19 cellular contexts compared by ENCODE assay signal in the genomic region with DNA sequence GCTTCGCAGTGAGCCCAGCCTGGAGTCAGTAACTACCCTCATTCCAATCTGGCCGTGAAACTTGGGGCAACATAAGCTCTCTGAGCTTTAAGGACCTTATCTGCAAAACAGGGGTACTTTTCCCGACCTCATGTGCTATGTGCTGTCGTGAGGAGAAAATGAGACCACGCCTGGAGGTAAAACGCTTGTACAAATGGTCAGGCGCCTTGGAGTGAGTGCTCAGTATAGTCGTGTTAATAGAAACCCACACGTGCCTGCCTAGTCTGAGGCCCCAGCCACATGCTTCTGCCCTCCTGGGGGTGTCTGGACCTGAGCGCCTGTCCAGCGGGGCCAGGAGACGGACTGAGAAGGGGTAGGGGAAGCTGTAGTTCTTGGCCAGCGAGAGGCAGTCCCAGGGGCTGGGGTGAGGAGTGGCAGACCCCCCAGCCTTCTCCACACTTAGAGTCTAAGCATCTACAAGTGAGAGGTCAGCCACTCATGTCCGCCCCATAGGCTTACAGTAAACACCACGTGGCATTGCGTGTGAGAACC. TPM values are rescaled to one million over a fixed set of nuclear protein-coding genes. Genes with fewer than 3 reads are reported as not detected.
DNase-seq lines count a peak whose midpoint lies in the region; ATAC-seq, FAIRE-seq and TF ChIP-seq lines count a peak whose summit lies in the region.
"Had no signal": no experiment of that assay in that cellular context is flagged by ENCODE, and none has a peak within 500 bp of the region (broad histone marks: within the 10 kb centered on the region; RNA-seq: fewer than 3 reads in every experiment).

No MANE protein-coding gene starts in this region.

- no peak overlapping the region for H2BK120ac ChIP-seq in neuronal stem cell (ENCODE audit: low read depth, low read length)

- peaks cover 5% of the 10 kb centered on the region for H3K4me1 Mint-ChIP-seq in T-helper 2 cell treated with Interferon-gamma antibody and Interleukin-4, amounts not matched to agents 5 μg/mL and 100 μg/mL, for 36 hours (ENCODE audit: low read depth)
- no peaks in the 10 kb centered on the region for H3K4me1 Mint-ChIP-seq in astrocyte (ENCODE audit: low read depth, unreplicated experiment)

- in situ Hi-C loops in G401 (cut with HindIII; ENCODE audit: low sequenced_read_pairs): loop anchor here (5.0 kb wide), 1 partner anchor 101 kb away; no protein-coding TSS in a partner anchor

- TF ChIP-seq POLR2A in body of pancreas (IDR thresholded peaks at IDR 0.05): no peak

- FAIRE-seq in astrocyte (lab: Jason Lieb, UNC): no peak
- FAIRE-seq: kidney had no signal

- TF ChIP-seq CTCF in astrocyte (IDR thresholded peaks at IDR 0.05; ENCODE audit: insufficient read depth, low read depth, low read length): no peak
- TF ChIP-seq CTCF in body of pancreas (IDR thresholded peaks at IDR 0.05): no peak

- no peak overlapping the region for H2AFZ ChIP-seq in astrocyte (ENCODE audit: low read depth, low read length)
- H2AFZ ChIP-seq in neuronal stem cell (ENCODE audit: low read length): peak overlapping the region; percentile 91

- no peaks in the 10 kb centered on the region for H3K9me3 Mint-ChIP-seq in T-helper 2 cell treated with Interferon-gamma antibody and Interleukin-4, amounts not matched to agents 5 μg/mL and 100 μg/mL, for 36 hours
- H3K9me3 Mint-ChIP-seq in astrocyte (ENCODE audit: unreplicated experiment): no peaks in the 10 kb centered on the region

- H3K27me3 Mint-ChIP-seq in T-helper 2 cell treated with Interferon-gamma antibody and Interleukin-4, amounts not matched to agents 5 μg/mL and 100 μg/mL, for 36 hours (ENCODE audit: low read depth): peaks cover 34% of the 10 kb centered on the region
- H3K27me3 Mint-ChIP-seq in astrocyte (ENCODE audit: low read depth, unreplicated experiment): peaks cover 44% of the 10 kb centered on the region

- H3K18ac ChIP-seq in neuronal stem cell (ENCODE audit: low read length): peak overlapping the region; percentile 20

- no peaks in the 10 kb centered on the region for H4K20me1 ChIP-seq in astrocyte (ENCODE audit: insufficient read depth, low read length)

- H2BK12ac ChIP-seq in neuronal stem cell (ENCODE audit: low read length): no peak overlapping the region

- H3K36me3 ChIP-seq in HUES64 (ENCODE audit: insufficient read depth, low read length): no peaks in the 10 kb centered on the region
- H3K36me3 ChIP-seq in astrocyte (ENCODE audit: insufficient read depth, low read length): no peaks in the 10 kb centered on the region
- H3K36me3 ChIP-seq in neuronal stem cell (replicated peaks in 1 of 2; ENCODE audit: control insufficient read depth in 2 of 2, insufficient read depth in 2 of 2, low read length in 2 of 2): no peaks in the 10 kb centered on the region
- H3K36me3 ChIP-seq in body of pancreas (replicated peaks in 1 of 2; ENCODE audit: insufficient read depth in 1 of 2, low read depth in 2 of 2): no peaks in the 10 kb centered on the region
- H3K36me3 ChIP-seq: ascending aorta, heart right ventricle had no signal

- no peak overlapping the region for H4K91ac ChIP-seq in neuronal stem cell (ENCODE audit: low read depth, low read length, poor library complexity)

- H3K79me2 ChIP-seq in astrocyte (ENCODE audit: insufficient read depth, low read length): no peaks in the 10 kb centered on the region

- 51% methylated on average over 14 of the region's 16 CpGs for WGBS in HUES64
- no CpG with 5 or more reads among the region's 16 CpGs for WGBS in neuronal stem cell (ENCODE audit: extremely low coverage in 2 of 2, insufficient read length in 2 of 2, insufficient replicate concordance in 1 of 2), 2 donors
- 43 to 76% methylated on average over 5 to 16 of the region's 16 CpGs for WGBS in body of pancreas, 2 donors

- peak overlapping the region; percentile 23 for H2AK5ac ChIP-seq in neuronal stem cell (ENCODE audit: low read depth, low read length)

- H2BK5ac ChIP-seq in neuronal stem cell (ENCODE audit: low read length): no peak overlapping the region

- H3K23ac ChIP-seq in neuronal stem cell (ENCODE audit: low read depth, low read length, poor library complexity): peak overlapping the region; percentile 49

- H3K27ac ChIP-seq in HUES64 (ENCODE audit: low read depth, low read length) (no peak overlapping the region), astrocyte (ENCODE audit: low read depth, low read length) (no peak overlapping the region), neuronal stem cell (replicated peaks; ENCODE audit: low read length) (no peak overlapping the region), body of pancreas (no peak overlapping the region)
- H3K27ac ChIP-seq: ascending aorta, heart right ventricle, RWPE1 had no signal

- intact Hi-C loops in body of pancreas (cut with DNase I): no loop called here

- no peaks in the 10 kb centered on the region for H3K79me1 ChIP-seq in neuronal stem cell (ENCODE audit: low read depth, low read length)

- peak overlapping the region; percentile 15 for H3K14ac ChIP-seq in neuronal stem cell (ENCODE audit: low read length)

- no peak overlapping the region for H4K8ac ChIP-seq in neuronal stem cell (ENCODE audit: low read depth, low read length)

- H3K4me2 ChIP-seq in astrocyte (ENCODE audit: low read length): peak overlapping the region; percentile 87
- H3K4me2 ChIP-seq in neuronal stem cell (ENCODE audit: insufficient read depth, low read length, poor library complexity, severe bottlenecking): no peak overlapping the region

- peak overlapping the region; percentile 22; the same call in 1 of the 2 replicates for H3K4me3 ChIP-seq in HUES64 (ENCODE audit: low read length)
- H3K4me3 ChIP-seq in astrocyte (ENCODE audit: insufficient read depth, low read depth, low read length): no peak overlapping the region
- no peak overlapping the region for H3K4me3 ChIP-seq in neuronal stem cell (ENCODE audit: low read length in 2 of 2)
- no peak overlapping the region for H3K4me3 ChIP-seq in body of pancreas

- H3K4me1 ChIP-seq in HUES64 (ENCODE audit: insufficient read depth, low read length) (peaks cover 7% of the 10 kb centered on the region), astrocyte (ENCODE audit: insufficient read depth, low read length) (peaks cover 7% of the 10 kb centered on the region), neuronal stem cell (ENCODE audit: control insufficient read depth in 2 of 2, insufficient read depth in 1 of 2, low read depth in 1 of 2, low read length in 2 of 2) (peaks cover 14 to 17% of the 10 kb centered on the region in 2 donors), body of pancreas (peaks cover 32% of the 10 kb centered on the region)

- H3K9me3 ChIP-seq in HUES64 (ENCODE audit: insufficient read depth, low read depth, low read length) (no peaks in the 10 kb centered on the region), astrocyte (ENCODE audit: insufficient read depth, low read depth, low read length) (no peaks in the 10 kb centered on the region), neuronal stem cell (replicated peaks in 1 of 2; ENCODE audit: control insufficient read depth in 2 of 2, insufficient read depth in 1 of 2, low read depth in 1 of 2, low read length in 2 of 2) (no peaks in the 10 kb centered on the region), body of pancreas (no peaks in the 10 kb centered on the region)
- H3K9me3 ChIP-seq: ascending aorta, heart right ventricle had no signal

- peaks cover 68% of the 10 kb centered on the region for H3K27me3 ChIP-seq in HUES64 (ENCODE audit: insufficient read depth, low read length)
- peaks cover 23% of the 10 kb centered on the region for H3K27me3 ChIP-seq in astrocyte (ENCODE audit: insufficient read depth, low read length)
- peaks cover 0 to 46% (median 25%) of the 10 kb centered on the region in 3 experiments for H3K27me3 ChIP-seq in neuronal stem cell (ENCODE audit: control insufficient read depth in 3 of 3, insufficient read depth in 3 of 3, low read depth in 1 of 3, low read length in 3 of 3)
- H3K27me3 ChIP-seq in body of pancreas: no peaks in the 10 kb centered on the region
- H3K27me3 ChIP-seq: ascending aorta had no signal

- H3K4ac ChIP-seq in neuronal stem cell (ENCODE audit: low read length): no peak overlapping the region

- H3K4me3 Mint-ChIP-seq in T-helper 2 cell treated with Interferon-gamma antibody and Interleukin-4, amounts not matched to agents 5 μg/mL and 100 μg/mL, for 36 hours: peak overlapping the region; percentile 18
- no peak overlapping the region for H3K4me3 Mint-ChIP-seq in astrocyte (ENCODE audit: unreplicated experiment)

- no peaks in the 10 kb centered on the region for H3K36me3 Mint-ChIP-seq in T-helper 2 cell treated with Interferon-gamma antibody and Interleukin-4, amounts not matched to agents 5 μg/mL and 100 μg/mL, for 36 hours (ENCODE audit: low read depth)
- peaks cover 1% of the 10 kb centered on the region for H3K36me3 Mint-ChIP-seq in astrocyte (ENCODE audit: low read depth, unreplicated experiment)

- DNase-seq in T-helper 2 cell treated with Interferon-gamma antibody and Interleukin-4, amounts not matched to agents 5 μg/mL and 100 μg/mL, for 36 hours (ENCODE audit: low spot score): no peak
- DNase-seq in T-helper 2 cell (no peak), astrocyte (ENCODE audit: low read depth) (no peak), neuronal stem cell (ENCODE audit: low spot score) (no peak), kidney glomerular epithelial cell (lab: John Stamatoyannopoulos, UW) (no peak), G401 (ENCODE audit: low spot score) (no peak), body of pancreas (no peak)

- no peak overlapping the region for H3K9ac ChIP-seq in HUES64 (ENCODE audit: low read depth, low read length)
- no peak overlapping the region for H3K9ac ChIP-seq in astrocyte (ENCODE audit: low read length)
- H3K9ac ChIP-seq in neuronal stem cell (ENCODE audit: low read depth, low read length, poor library complexity): no peak overlapping the region

- no peak overlapping the region for H2BK15ac ChIP-seq in neuronal stem cell (ENCODE audit: low read length)

- H3K27ac Mint-ChIP-seq in T-helper 2 cell treated with Interferon-gamma antibody and Interleukin-4, amounts not matched to agents 5 μg/mL and 100 μg/mL, for 36 hours: no peak overlapping the region
- H3K27ac Mint-ChIP-seq in astrocyte (ENCODE audit: unreplicated experiment): peak overlapping the region; percentile 69
- H3K27ac Mint-ChIP-seq: progenitor cell of endocrine pancreas had no signal

- ATAC-seq in body of pancreas: no peak

RNA-seq across cellular contexts. Expression of gene AQP5, which starts 4.9 kb away (rescaled TPM):
- 1.7 TPM for polyA plus RNA-seq in HUES64 (2013, experiment 1 of 2)
- polyA plus RNA-seq in HUES64 (2013, experiment 2 of 2): 1.5 TPM
- total RNA-seq in astrocyte (not detected in 2 replicates), body of pancreas (1 to 10 TPM; 1.3 to 2.1 TPM)
- 0.39 TPM for polyA plus RNA-seq in neuronal stem cell (2013, experiment 1 of 2)
- 0.58 TPM for polyA plus RNA-seq in neuronal stem cell (2013, experiment 2 of 2)
- not detected in 2 replicates for total RNA-seq in G401 (2014; rRNA removed; shearing (Covaris generic))
- total RNA-seq: ascending aorta; mononuclear cell; subcutaneous adipose tissue; T-helper 1 cell treated with Interleukin-12 subunit alpha and Interleukin-12 subunit beta and Interleukin-4 antibody, amounts not matched to agents 30 ng/mL and 1 ng/mL, for 36 hours had no signal

RNA-seq across cellular contexts. Expression of gene AQP6, which starts 6.2 kb away (rescaled TPM):
- polyA plus RNA-seq in HUES64 (2013, experiment 1 of 2): not detected
- polyA plus RNA-seq in HUES64 (2013, experiment 2 of 2): not detected
- total RNA-seq in astrocyte (not detected in 2 replicates), body of pancreas (not detected)
- polyA plus RNA-seq in neuronal stem cell (2013, experiment 1 of 2): 0.03 TPM
- polyA plus RNA-seq in neuronal stem cell (2013, experiment 2 of 2): 0.04 TPM
- 0.37 and 1.6 TPM in 2 replicates for total RNA-seq in G401 (2014; rRNA removed; shearing (Covaris generic))
- total RNA-seq: A172; ascending aorta; heart right ventricle; M059J; mononuclear cell; T-helper 1 cell treated with Interleukin-12 subunit alpha and Interleukin-12 subunit beta and Interleukin-4 antibody, amounts not matched to agents 30 ng/mL and 1 ng/mL, for 36 hours had no signal

RNA-seq across cellular contexts. Expression of gene AQP2, which starts 16.0 kb away (rescaled TPM):
- polyA plus RNA-seq in HUES64 (2013, experiment 1 of 2): not detected
- not detected for polyA plus RNA-seq in HUES64 (2013, experiment 2 of 2)
- total RNA-seq in astrocyte (not detected in 2 replicates), body of pancreas (not detected)
- not detected for polyA plus RNA-seq in neuronal stem cell (2013, experiment 1 of 2)
- polyA plus RNA-seq in neuronal stem cell (2013, experiment 2 of 2): not detected
- total RNA-seq in G401 (2014; rRNA removed; shearing (Covaris generic)): not detected in 2 replicates
- total RNA-seq: A172; ascending aorta; dorsolateral prefrontal cortex; heart right ventricle; M059J; mononuclear cell; subcutaneous adipose tissue; T-helper 1 cell treated with Interleukin-12 subunit alpha and Interleukin-12 subunit beta and Interleukin-4 antibody, amounts not matched to agents 30 ng/mL and 1 ng/mL, for 36 hours had no signal

RNA-seq across cellular contexts. Expression of gene RACGAP1, which starts 58.7 kb away (rescaled TPM):
- 33.0 TPM for polyA plus RNA-seq in HUES64 (2013, experiment 1 of 2)
- polyA plus RNA-seq in HUES64 (2013, experiment 2 of 2): 43.9 TPM
- 15.9 and 18.8 TPM in 2 replicates for total RNA-seq in astrocyte
- polyA plus RNA-seq in neuronal stem cell (2013, experiment 1 of 2): 60.2 TPM
- polyA plus RNA-seq in neuronal stem cell (2013, experiment 2 of 2): 61.2 TPM
- 115 and 125 TPM in 2 replicates for total RNA-seq in G401 (2014; rRNA removed; shearing (Covaris generic))
- 1 to 10 TPM; 3.9 to 4.6 TPM for total RNA-seq in body of pancreas
